In the genomic region with DNA sequence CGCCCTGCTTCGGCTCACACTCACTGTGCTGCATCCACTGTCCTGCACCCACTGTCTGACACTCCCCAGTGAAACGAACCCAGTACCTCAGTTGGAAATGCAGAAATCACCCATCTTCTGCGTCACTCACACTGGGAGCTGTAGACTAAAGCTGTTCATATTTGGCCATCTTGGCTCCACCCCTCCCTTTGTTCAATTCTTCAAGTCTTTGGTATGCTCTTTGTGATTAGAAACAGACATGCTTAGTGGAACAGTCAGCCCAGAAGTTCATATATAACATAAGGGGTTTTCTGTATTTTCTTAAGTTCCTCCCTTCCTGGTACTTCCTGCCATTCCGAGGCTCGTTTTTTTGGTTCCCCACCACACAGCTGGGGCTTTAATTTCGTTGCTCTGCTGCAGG, we compare ENCODE assay signal across 19 cellular contexts.
DNase-seq lines count a peak whose midpoint lies in the region; ATAC-seq and TF ChIP-seq lines count a peak whose summit lies in the region.
"Had no signal": no experiment of that assay in that cellular context is flagged by ENCODE, and none has a peak within 500 bp of the region (broad histone marks: within the 10 kb centered on the region; RNA-seq: fewer than 3 reads in every experiment).

No MANE protein-coding gene starts in this region.

- no peaks in the 10 kb centered on the region for H3K36me3 ChIP-seq in HUES48 (ENCODE audit: control insufficient read depth, insufficient read depth, low read length)

- TF ChIP-seq CTCF in GM13976 (IDR thresholded peaks at IDR 0.05; ENCODE audit: borderline replicate concordance, control extremely low read depth, extremely low read depth, insufficient read depth, missing control alignments), result no peak

- no peak overlapping the region for H3K9ac ChIP-seq in HUES48 (ENCODE audit: low read depth, low read length)
- H3K9ac ChIP-seq: GM23248 had no signal

- no peaks in the 10 kb centered on the region for H3K27me3 ChIP-seq in HUES48 (ENCODE audit: control insufficient read depth, insufficient read depth, low read length)

- H3K4me1 ChIP-seq in HUES48 (ENCODE audit: control insufficient read depth, insufficient read depth, low read length), result no peaks in the 10 kb centered on the region
- H3K4me1 ChIP-seq: A549 had no signal

- in situ Hi-C loops in GM13976 (cut with MboI; ENCODE audit: low sequenced_read_pairs, unreplicated experiment), result no loop called here

- peaks cover 19% of the 10 kb centered on the region for H3K9me3 ChIP-seq in HUES48 (ENCODE audit: control insufficient read depth, insufficient read depth, low read length)
- H3K9me3 ChIP-seq: A549 had no signal

- H3K27ac ChIP-seq in HUES48 (ENCODE audit: low read depth, low read length), result no peak overlapping the region
- H3K27ac ChIP-seq: A549, GM23248 had no signal

- peak overlapping the region; percentile 24; the same call in 1 of the 2 replicates for H3K4me3 ChIP-seq in HUES48 (ENCODE audit: low read depth, low read length)
- H3K4me3 ChIP-seq: A549, GM23248 had no signal

- DNase-seq in ecto neural progenitor cell (ENCODE audit: low spot score), result peak; percentile 7
- DNase-seq in fibroblast of peridontal ligament (ENCODE audit: extremely low read depth), result peak; percentile 58
- DNase-seq in NCI-H187 (lab: John Stamatoyannopoulos, UW), result no peak
- no peak for DNase-seq in GM13976 (ENCODE audit: low spot score)
- DNase-seq: 8988T; ACHN; C1 segment of cervical spinal cord; Calu3; CD4-positive, alpha-beta memory T cell; COR-L47; DMS53; DMS79 treated with DMSO at 0.1 percent for 48 hours; GF-D8; GM23248; H7; HCEC 1CT had no signal

- no peak for ATAC-seq in HG02763 (IDR thresholded peaks at IDR 0.05; ENCODE audit: unreplicated experiment)
- ATAC-seq: A549 had no signal

Comparison
In these comparisons a context has a peak if more than half of its experiments do, and no peak if none do; other contexts are left out.
1. DNase-seq: peak in ecto neural progenitor cell (single experiment) and fibroblast of peridontal ligament (single experiment); none in NCI-H187 (0 of 2) and GM13976 (single experiment).